Comparison of ENCODE assay signal across 1 cellular context in the genomic region with DNA sequence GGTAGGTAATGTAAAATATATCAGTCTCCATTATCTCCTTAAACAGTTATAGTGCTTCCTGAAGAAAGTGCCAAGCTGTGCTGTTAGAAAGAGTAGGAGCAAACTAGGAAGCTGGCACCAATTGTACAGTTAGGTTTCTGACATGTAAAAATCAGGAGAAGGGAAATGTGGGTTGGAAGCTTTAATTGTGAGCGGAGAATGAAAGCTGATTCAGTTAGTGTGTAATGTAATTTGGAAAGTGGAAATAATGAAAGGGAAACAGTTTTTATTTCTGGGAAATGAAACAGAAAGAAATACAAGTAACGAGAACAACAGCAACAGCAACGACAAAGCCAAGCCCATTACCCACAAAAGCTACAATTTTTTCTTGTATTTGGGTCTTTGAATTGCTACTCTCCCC.
TF ChIP-seq lines count a peak whose summit lies in the region.

No MANE protein-coding gene starts in this region.

TF ChIP-seq in GM12878, 131 proteins besides CTCF, POLR2A, EP300 and RAD21:
- TF ChIP-seq, protein P1, sequence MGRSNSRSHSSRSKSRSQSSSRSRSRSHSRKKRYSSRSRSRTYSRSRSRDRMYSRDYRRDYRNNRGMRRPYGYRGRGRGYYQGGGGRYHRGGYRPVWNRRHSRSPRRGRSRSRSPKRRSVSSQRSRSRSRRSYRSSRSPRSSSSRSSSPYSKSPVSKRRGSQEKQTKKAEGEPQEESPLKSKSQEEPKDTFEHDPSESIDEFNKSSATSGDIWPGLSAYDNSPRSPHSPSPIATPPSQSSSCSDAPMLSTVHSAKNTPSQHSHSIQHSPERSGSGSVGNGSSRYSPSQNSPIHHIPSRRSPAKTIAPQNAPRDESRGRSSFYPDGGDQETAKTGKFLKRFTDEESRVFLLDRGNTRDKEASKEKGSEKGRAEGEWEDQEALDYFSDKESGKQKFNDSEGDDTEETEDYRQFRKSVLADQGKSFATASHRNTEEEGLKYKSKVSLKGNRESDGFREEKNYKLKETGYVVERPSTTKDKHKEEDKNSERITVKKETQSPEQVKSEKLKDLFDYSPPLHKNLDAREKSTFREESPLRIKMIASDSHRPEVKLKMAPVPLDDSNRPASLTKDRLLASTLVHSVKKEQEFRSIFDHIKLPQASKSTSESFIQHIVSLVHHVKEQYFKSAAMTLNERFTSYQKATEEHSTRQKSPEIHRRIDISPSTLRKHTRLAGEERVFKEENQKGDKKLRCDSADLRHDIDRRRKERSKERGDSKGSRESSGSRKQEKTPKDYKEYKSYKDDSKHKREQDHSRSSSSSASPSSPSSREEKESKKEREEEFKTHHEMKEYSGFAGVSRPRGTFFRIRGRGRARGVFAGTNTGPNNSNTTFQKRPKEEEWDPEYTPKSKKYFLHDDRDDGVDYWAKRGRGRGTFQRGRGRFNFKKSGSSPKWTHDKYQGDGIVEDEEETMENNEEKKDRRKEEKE (IDR thresholded peaks at IDR 0.05), result no peak
- no peak for TF ChIP-seq SRF (IDR thresholded peaks at IDR 0.05; ENCODE audit: low read depth in 2 of 2, low read length in 2 of 2)
- no peak for TF ChIP-seq ZNF622 (IDR thresholded peaks at IDR 0.05)
- TF ChIP-seq EED (IDR thresholded peaks at IDR 0.05; ENCODE audit: low read depth), result no peak
- TF ChIP-seq DPF2 (IDR thresholded peaks at IDR 0.05), result no peak
- no peak for TF ChIP-seq SREBF2 (IDR thresholded peaks at IDR 0.05; ENCODE audit: low read length)
- peak in 1 of 2 experiments; percentile 1; a peak in 2 of 4 replicates for TF ChIP-seq IKZF2 (IDR thresholded peaks at IDR 0.05)
- 0 out of 4 replicates have a peak, but pooled peaks of 1 of the 2 experiments have one; percentile 26 for TF ChIP-seq ETV6 (conservative IDR thresholded peaks at IDR 0.05 in 1 of 2, IDR thresholded peaks at IDR 0.05 in 1 of 2; ENCODE audit: borderline replicate concordance in 1 of 2, low read depth in 1 of 2)
- TF ChIP-seq CBX5 (IDR thresholded peaks at IDR 0.05; ENCODE audit: low read depth), result no peak
- TF ChIP-seq, protein P2, sequence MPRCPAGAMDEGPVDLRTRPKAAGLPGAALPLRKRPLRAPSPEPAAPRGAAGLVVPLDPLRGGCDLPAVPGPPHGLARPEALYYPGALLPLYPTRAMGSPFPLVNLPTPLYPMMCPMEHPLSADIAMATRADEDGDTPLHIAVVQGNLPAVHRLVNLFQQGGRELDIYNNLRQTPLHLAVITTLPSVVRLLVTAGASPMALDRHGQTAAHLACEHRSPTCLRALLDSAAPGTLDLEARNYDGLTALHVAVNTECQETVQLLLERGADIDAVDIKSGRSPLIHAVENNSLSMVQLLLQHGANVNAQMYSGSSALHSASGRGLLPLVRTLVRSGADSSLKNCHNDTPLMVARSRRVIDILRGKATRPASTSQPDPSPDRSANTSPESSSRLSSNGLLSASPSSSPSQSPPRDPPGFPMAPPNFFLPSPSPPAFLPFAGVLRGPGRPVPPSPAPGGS (IDR thresholded peaks at IDR 0.05; ENCODE audit: borderline replicate concordance, insufficient read depth, low read depth, low read length, poor library complexity, severe bottlenecking), result no peak
- TF ChIP-seq NRF1 (conservative IDR thresholded peaks at IDR 0.05; ENCODE audit: low read depth, low read length), result no peak
- no peak for TF ChIP-seq POU2F2 (IDR thresholded peaks at IDR 0.05; ENCODE audit: borderline replicate concordance, low read depth, low read length)
- TF ChIP-seq SUZ12 (IDR thresholded peaks at IDR 0.05; ENCODE audit: unreplicated experiment), result no peak
- no peak for TF ChIP-seq ZBED1 (IDR thresholded peaks at IDR 0.05; ENCODE audit: borderline replicate concordance)
- TF ChIP-seq, protein P3, sequence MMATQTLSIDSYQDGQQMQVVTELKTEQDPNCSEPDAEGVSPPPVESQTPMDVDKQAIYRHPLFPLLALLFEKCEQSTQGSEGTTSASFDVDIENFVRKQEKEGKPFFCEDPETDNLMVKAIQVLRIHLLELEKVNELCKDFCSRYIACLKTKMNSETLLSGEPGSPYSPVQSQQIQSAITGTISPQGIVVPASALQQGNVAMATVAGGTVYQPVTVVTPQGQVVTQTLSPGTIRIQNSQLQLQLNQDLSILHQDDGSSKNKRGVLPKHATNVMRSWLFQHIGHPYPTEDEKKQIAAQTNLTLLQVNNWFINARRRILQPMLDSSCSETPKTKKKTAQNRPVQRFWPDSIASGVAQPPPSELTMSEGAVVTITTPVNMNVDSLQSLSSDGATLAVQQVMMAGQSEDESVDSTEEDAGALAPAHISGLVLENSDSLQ (IDR thresholded peaks at IDR 0.05), result no peak
- TF ChIP-seq, protein P4, sequence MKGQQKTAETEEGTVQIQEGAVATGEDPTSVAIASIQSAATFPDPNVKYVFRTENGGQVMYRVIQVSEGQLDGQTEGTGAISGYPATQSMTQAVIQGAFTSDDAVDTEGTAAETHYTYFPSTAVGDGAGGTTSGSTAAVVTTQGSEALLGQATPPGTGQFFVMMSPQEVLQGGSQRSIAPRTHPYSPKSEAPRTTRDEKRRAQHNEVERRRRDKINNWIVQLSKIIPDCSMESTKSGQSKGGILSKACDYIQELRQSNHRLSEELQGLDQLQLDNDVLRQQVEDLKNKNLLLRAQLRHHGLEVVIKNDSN (IDR thresholded peaks at IDR 0.05; ENCODE audit: borderline replicate concordance, extremely low read length, insufficient read depth, low read depth, low read length), result no peak
- TF ChIP-seq TBL1XR1 (IDR thresholded peaks at IDR 0.05; ENCODE audit: low read depth, low read length), result no peak
- TF ChIP-seq KLF5 (IDR thresholded peaks at IDR 0.05; ENCODE audit: partially characterized antibody), result no peak
- no peak for TF ChIP-seq STAT1 (conservative IDR thresholded peaks at IDR 0.05)
- 0 out of 2 replicates have a peak, but pooled peaks have one; percentile 8 for TF ChIP-seq NFIC (IDR thresholded peaks at IDR 0.05; ENCODE audit: low read depth, low read length)
- no peak for TF ChIP-seq NR2C2 (IDR thresholded peaks at IDR 0.05; ENCODE audit: borderline replicate concordance, control insufficient read depth, insufficient read length, low read depth)
